In genomic region chr11:73596547-73596946, GRCh38 we compare ENCODE assay signal across 10 cellular contexts. TPM values are rescaled to one million over a fixed set of nuclear protein-coding genes. Genes with fewer than 3 reads are reported as not detected.
DNase-seq lines count a peak whose midpoint lies in the region; ATAC-seq and TF ChIP-seq lines count a peak whose summit lies in the region.
"Had no signal": no experiment of that assay in that cellular context is flagged by ENCODE, and none has a peak within 500 bp of the region (broad histone marks: within the 10 kb centered on the region; RNA-seq: fewer than 3 reads in every experiment).

No MANE protein-coding gene starts in this region.

- H4K8ac ChIP-seq in IMR-90 (ENCODE audit: low read depth in 2 of 2, low read length in 2 of 2): no peak overlapping the region

- DNase-seq in CD14-positive monocyte (ENCODE audit: low spot score) (no peak), IMR-90 (no peak), breast epithelium (ENCODE audit: low spot score in 2 of 2) (no peak), kidney tubule cell (ENCODE audit: low spot score) (no peak), GM10266 (ENCODE audit: extremely low spot score) (no peak)
- no peak for DNase-seq in natural killer cell treated with Interleukin-12 subunit alpha and Interleukin-12 subunit beta and Interleukin-15 and Interleukin-18, amount 100 ng/mL, for 72 hours (ENCODE audit: low spot score)
- DNase-seq: NCI-H187 treated with DMSO at 0.1 percent for 48 hours, small intestine had no signal

- H3K4me1 ChIP-seq in IMR-90 (ENCODE audit: control insufficient read depth, insufficient read depth, low read length): peaks cover 6% of the 10 kb centered on the region; the same call in 1 of the 2 replicates
- no peaks in the 10 kb centered on the region for H3K4me1 ChIP-seq in breast epithelium

- TF ChIP-seq POLR2A in IMR-90 (IDR thresholded peaks at IDR 0.05; ENCODE audit: low read depth, low read length) (no peak), breast epithelium (IDR thresholded peaks at IDR 0.05) (no peak)

- CTCF ChIA-PET in IMR-90 (lab: Yijun Ruan, JAX): no interaction called here

- no peak for TF ChIP-seq RAD21 in IMR-90 (IDR thresholded peaks at IDR 0.05; ENCODE audit: low read length)

- H3K9me3 Mint-ChIP-seq in CD14-positive monocyte: peaks cover 0 to 3% (median 0%) of the 10 kb centered on the region in 7 donors
- H3K9me3 Mint-ChIP-seq in natural killer cell treated with Interleukin-12 subunit alpha and Interleukin-12 subunit beta and Interleukin-15 and Interleukin-18, amount 100 ng/mL, for 72 hours: no peaks in the 10 kb centered on the region

- H2AK9ac ChIP-seq in IMR-90 (replicated peaks; ENCODE audit: low read depth, low read length, poor library complexity): peak overlapping the region; percentile 84

- intact Hi-C loops in CD14-positive monocyte (cut with micrococcal nuclease): loop anchor here (5.0 to 10.0 kb wide), 3 partner anchors 129 to 172 kb away; no protein-coding TSS in a partner anchor
- intact Hi-C loops in IMR-90 (cut with micrococcal nuclease): loop anchor here (5.0 to 10.0 kb wide), 2 partner anchors 64 to 292 kb away; partner anchors contain the start of gene ARHGEF17
- intact Hi-C loops in breast epithelium (cut with DNase I; ENCODE audit: low total_unique reads): no loop called here

- H2AK5ac ChIP-seq in IMR-90 (ENCODE audit: low read depth, low read length): peak overlapping the region; percentile 89; the same call in 1 of the 2 replicates

- no peak for TF ChIP-seq CTCF in CD14-positive monocyte (IDR thresholded peaks at IDR 0.05)
- no peak for TF ChIP-seq CTCF in IMR-90 (conservative IDR thresholded peaks at IDR 0.05; ENCODE audit: low read depth, low read length)
- no peak for TF ChIP-seq CTCF in breast epithelium (IDR thresholded peaks at IDR 0.05)
- TF ChIP-seq CTCF in GM10266 (IDR thresholded peaks at IDR 0.05; ENCODE audit: control insufficient read depth, insufficient read depth, low read depth, missing control alignments): no peak

- no peak overlapping the region for H2BK120ac ChIP-seq in IMR-90 (ENCODE audit: low read depth, low read length)

- peak overlapping the region; percentile 61 for H3K14ac ChIP-seq in IMR-90 (replicated peaks; ENCODE audit: low read depth, low read length)

- POLR2A ChIA-PET in IMR-90 (lab: Charles Lee; ENCODE audit: unreplicated experiment): no interaction called here

- H3K36me3 Mint-ChIP-seq in CD14-positive monocyte: peaks cover 5 to 6% of the 10 kb centered on the region in 2 donors
- no peaks in the 10 kb centered on the region for H3K36me3 Mint-ChIP-seq in natural killer cell treated with Interleukin-12 subunit alpha and Interleukin-12 subunit beta and Interleukin-15 and Interleukin-18, amount 100 ng/mL, for 72 hours

- H3K36me3 ChIP-seq in IMR-90 (ENCODE audit: control insufficient read depth, insufficient read depth, low read length) (no peaks in the 10 kb centered on the region), breast epithelium (no peaks in the 10 kb centered on the region)

- WGBS in IMR-90 (ENCODE audit: extremely low coverage in 2 of 2, insufficient read length in 1 of 2), 2 experiments: 100% methylated on average over 2 of the region's 2 CpGs; no CpG with 5 or more reads in 1 of the 2 experiments

- no peak overlapping the region for H3K18ac ChIP-seq in IMR-90 (ENCODE audit: low read depth, low read length)

- peaks cover 20 to 48% of the 10 kb centered on the region in 2 experiments for H3K79me1 ChIP-seq in IMR-90 (ENCODE audit: low read depth in 1 of 2, low read length in 2 of 2)

- peak overlapping the region in 2 of 7 donors; percentile 80 to 92 for H3K27ac Mint-ChIP-seq in CD14-positive monocyte
- peak overlapping the region; percentile 79 to 97 for H3K27ac Mint-ChIP-seq in natural killer cell treated with Interleukin-12 subunit alpha and Interleukin-12 subunit beta and Interleukin-15 and Interleukin-18, amount 100 ng/mL, for 72 hours

- peak overlapping the region; percentile 72 for H3K4me2 ChIP-seq in IMR-90 (ENCODE audit: low read depth, low read length)

- H3K27me3 Mint-ChIP-seq in CD14-positive monocyte (ENCODE audit: low read depth in 3 of 3): peaks cover 0 to 2% (median 0%) of the 10 kb centered on the region in 3 donors
- H3K27me3 Mint-ChIP-seq in natural killer cell treated with Interleukin-12 subunit alpha and Interleukin-12 subunit beta and Interleukin-15 and Interleukin-18, amount 100 ng/mL, for 72 hours: no peaks in the 10 kb centered on the region

- peak overlapping the region; percentile 54; the same call in 1 of the 2 replicates for H3K4ac ChIP-seq in IMR-90 (ENCODE audit: low read depth, low read length)

- H4K20me1 ChIP-seq in IMR-90 (ENCODE audit: insufficient read depth, low read length): peaks cover 16% of the 10 kb centered on the region; the same call in 1 of the 2 replicates

- H3K27ac ChIP-seq in IMR-90 (ENCODE audit: insufficient read depth, low read length): no peak overlapping the region
- H3K27ac ChIP-seq in breast epithelium: no peak overlapping the region

- H3K4me3 ChIP-seq in IMR-90 (ENCODE audit: insufficient read depth, low read depth, low read length) (peak overlapping the region; percentile 88), breast epithelium (peak overlapping the region in 2 of 3 donors; percentile 77 to 82)

- no peak overlapping the region for H4K5ac ChIP-seq in IMR-90 (ENCODE audit: low read depth, low read length)

- peaks cover 13% of the 10 kb centered on the region for H3K9me1 ChIP-seq in IMR-90 (ENCODE audit: insufficient read depth, low read length)

- no TSS peak for BruUV-seq in IMR-90 (replicated peaks; lab: Mats Ljungman, UMichigan)

- no peak overlapping the region for H2BK20ac ChIP-seq in IMR-90 (ENCODE audit: low read depth, low read length)

- no peak overlapping the region for H3K56ac ChIP-seq in IMR-90 (ENCODE audit: extremely low read depth, insufficient read depth, low read length)

- H3K4me1 Mint-ChIP-seq in CD14-positive monocyte: peaks cover 37% of the 10 kb centered on the region
- H3K4me1 Mint-ChIP-seq in natural killer cell treated with Interleukin-12 subunit alpha and Interleukin-12 subunit beta and Interleukin-15 and Interleukin-18, amount 100 ng/mL, for 72 hours (ENCODE audit: low read depth in 2 of 2): peaks cover 23 to 25% of the 10 kb centered on the region in 2 donors

- no peak overlapping the region for H3K9ac ChIP-seq in IMR-90 (ENCODE audit: low read depth, low read length)

- H3K9me3 ChIP-seq in IMR-90 (ENCODE audit: control insufficient read depth, insufficient read depth, low read length) (no peaks in the 10 kb centered on the region), breast epithelium (no peaks in the 10 kb centered on the region)

- H3K4me3 Mint-ChIP-seq in CD14-positive monocyte: peak overlapping the region; percentile 89 to 93
- peak overlapping the region; percentile 96 for H3K4me3 Mint-ChIP-seq in natural killer cell treated with Interleukin-12 subunit alpha and Interleukin-12 subunit beta and Interleukin-15 and Interleukin-18, amount 100 ng/mL, for 72 hours

- ATAC-seq in IMR-90 (ENCODE audit: low read depth) (no peak), HG02973 (IDR thresholded peaks at IDR 0.05; ENCODE audit: unreplicated experiment) (no peak), HG03039 (IDR thresholded peaks at IDR 0.05; ENCODE audit: unreplicated experiment) (no peak)
- no peak for ATAC-seq in natural killer cell treated with Interleukin-12 subunit alpha and Interleukin-12 subunit beta and Interleukin-15 and Interleukin-18, amount 100 ng/mL, for 72 hours

- H3K23ac ChIP-seq in IMR-90 (ENCODE audit: low read depth, low read length): peak overlapping the region; percentile 90

- H2BK15ac ChIP-seq in IMR-90 (ENCODE audit: low read depth, low read length): no peak overlapping the region

- no peaks in the 10 kb centered on the region for H3K27me3 ChIP-seq in IMR-90 (ENCODE audit: control insufficient read depth, insufficient read depth, low read length)
- no peaks in the 10 kb centered on the region for H3K27me3 ChIP-seq in breast epithelium

- H2AFZ ChIP-seq in IMR-90 (replicated peaks; ENCODE audit: low read length, poor library complexity): peak overlapping the region; percentile 51

- H2BK5ac ChIP-seq in IMR-90 (ENCODE audit: low read depth, low read length, poor library complexity, severe bottlenecking): no peak overlapping the region

- in situ Hi-C loops in IMR-90 (cut with MboI; ENCODE audit: low sequenced_read_pairs): no loop called here

- dilution Hi-C loops in IMR-90 (cut with HindIII; ENCODE audit: low sequenced_read_pairs, unreplicated experiment): no loop called here

- no peak overlapping the region for H4K91ac ChIP-seq in IMR-90 (ENCODE audit: insufficient read depth, low read depth, low read length)

TF ChIP-seq in IMR-90, 13 proteins besides CTCF, POLR2A, EP300 and RAD21 (continues in another document):
- TF ChIP-seq CHD1 (IDR thresholded peaks at IDR 0.05; ENCODE audit: low read depth, low read length) (no peak), USF2 (IDR thresholded peaks at IDR 0.05; ENCODE audit: low read depth, low read length) (no peak)

RNA-seq across cellular contexts. Expression of gene FAM168A, which starts 1.4 kb away (rescaled TPM):
- polyA plus RNA-seq in CD14-positive monocyte: 1 to 10 TPM; 1.4 to 2.1 TPM
- 13.1 and 13.6 TPM in 2 replicates for total RNA-seq in IMR-90 (2012; rRNA removed)
- polyA plus RNA-seq in IMR-90 (2012; rRNA removed): 22.8 and 25.9 TPM in 2 replicates
- polyA plus RNA-seq in IMR-90 (2012; cell fraction: cytosol; rRNA removed): 6.5 and 14.4 TPM in 2 replicates
- 38.0 and 40.8 TPM in 2 replicates for polyA plus RNA-seq in IMR-90 (2012; cell fraction: nucleus; rRNA removed; ENCODE audit: low replicate concordance)
- total RNA-seq in breast epithelium: 10 to 100 TPM; 26.5 to 41.9 (median 28.8) TPM
- total RNA-seq in natural killer cell treated with Interleukin-12 subunit alpha and Interleukin-12 subunit beta and Interleukin-15 and Interleukin-18, amount 100 ng/mL, for 72 hours: 10 to 100 TPM; 15.2 to 17.2 TPM

RNA-seq across cellular contexts. Expression of gene PLEKHB1, which starts 49.8 kb away (rescaled TPM):
- polyA plus RNA-seq in CD14-positive monocyte: under 1 TPM; 0.25 to 0.88 TPM
- total RNA-seq in IMR-90 (2012; rRNA removed): under 0.01 and 0.36 TPM in 2 replicates
- polyA plus RNA-seq in IMR-90 (2012; rRNA removed): 0.79 and 0.86 TPM in 2 replicates
- 0.89 and 1.6 TPM in 2 replicates for polyA plus RNA-seq in IMR-90 (2012; cell fraction: cytosol; rRNA removed)
- 0.65 and 0.88 TPM in 2 replicates for polyA plus RNA-seq in IMR-90 (2012; cell fraction: nucleus; rRNA removed; ENCODE audit: low replicate concordance)
- 10 to 100 TPM in 2 of 3 donors, under 1 TPM in 1; 0.80 to 49.6 (median 17.0) TPM for total RNA-seq in breast epithelium
- 1 to 10 TPM in 1 of 2 donors, under 1 TPM in 1; 0.45 to 3.2 TPM for total RNA-seq in natural killer cell treated with Interleukin-12 subunit alpha and Interleukin-12 subunit beta and Interleukin-15 and Interleukin-18, amount 100 ng/mL, for 72 hours
